25 cellular contexts compared by ENCODE assay signal in the genomic region with DNA sequence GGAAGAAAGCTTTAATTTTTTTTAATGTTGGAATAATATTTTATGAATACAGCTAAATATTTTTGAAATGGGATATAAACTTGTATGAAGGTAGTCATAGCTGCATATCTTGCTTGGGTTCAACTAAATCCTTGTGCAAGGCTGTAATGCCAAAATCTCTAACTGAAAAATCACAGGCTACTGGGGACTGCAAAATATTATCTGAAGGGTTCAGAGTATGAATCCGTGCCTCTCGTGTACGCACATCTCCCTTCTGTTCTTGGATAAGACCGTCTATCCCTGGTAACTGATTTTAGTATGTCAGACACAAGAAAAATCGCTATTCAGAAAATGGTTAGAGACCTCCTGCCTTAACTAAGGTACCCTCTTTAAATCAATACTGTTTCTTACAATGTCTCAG.
"Had no signal": no experiment of that assay in that cellular context is flagged by ENCODE, and none has a peak within 500 bp of the region (broad histone marks: within the 10 kb centered on the region; RNA-seq: fewer than 3 reads in every experiment).

No MANE protein-coding gene starts in this region.

- H3K4me1 ChIP-seq: colonic mucosa, esophagus squamous epithelium had no signal

- ATAC-seq: effector memory CD8-positive, alpha-beta T cell; esophagus mucosa; gastroesophageal sphincter; heart left ventricle; left colon; left lobe of liver; left ventricle myocardium superior; lower lobe of right lung; mucosa of descending colon had no signal

- H3K4me2 ChIP-seq: hepatocyte had no signal

- DNase-seq: colonic mucosa; cortex of kidney; effector CD8-positive, alpha-beta T cell; effector memory CD8-positive, alpha-beta T cell; endodermal cell; erythroblast; esophagus squamous epithelium; foreskin fibroblast; foreskin melanocyte; heart left ventricle; hypothalamus; immature natural killer cell; islet precursor cell; kidney; kidney glomerular epithelial cell; left colon; left ventricle myocardium superior; lower lobe of right lung; mesenchymal stem cell; mucosa of descending colon had no signal

- H2AFZ ChIP-seq: hepatocyte had no signal

- FAIRE-seq: kidney had no signal

- H3K4me3 ChIP-seq: colonic mucosa, esophagus squamous epithelium, gastroesophageal sphincter, heart left ventricle, hepatocyte, lower lobe of right lung, mucosa of descending colon had no signal

- H3K27ac ChIP-seq: colonic mucosa, epithelial cell of prostate, esophagus squamous epithelium, gastroesophageal sphincter, heart left ventricle, hepatocyte, lower lobe of right lung had no signal

- H3K36me3 ChIP-seq: colonic mucosa, esophagus squamous epithelium, gastroesophageal sphincter, lower lobe of right lung had no signal

- H3K9me3 ChIP-seq: colonic mucosa, esophagus squamous epithelium, gastroesophageal sphincter, heart left ventricle, lower lobe of right lung, mucosa of descending colon had no signal

- H3K27me3 ChIP-seq: colonic mucosa, esophagus squamous epithelium, gastroesophageal sphincter, heart left ventricle, hepatocyte had no signal
